In the genomic region with DNA sequence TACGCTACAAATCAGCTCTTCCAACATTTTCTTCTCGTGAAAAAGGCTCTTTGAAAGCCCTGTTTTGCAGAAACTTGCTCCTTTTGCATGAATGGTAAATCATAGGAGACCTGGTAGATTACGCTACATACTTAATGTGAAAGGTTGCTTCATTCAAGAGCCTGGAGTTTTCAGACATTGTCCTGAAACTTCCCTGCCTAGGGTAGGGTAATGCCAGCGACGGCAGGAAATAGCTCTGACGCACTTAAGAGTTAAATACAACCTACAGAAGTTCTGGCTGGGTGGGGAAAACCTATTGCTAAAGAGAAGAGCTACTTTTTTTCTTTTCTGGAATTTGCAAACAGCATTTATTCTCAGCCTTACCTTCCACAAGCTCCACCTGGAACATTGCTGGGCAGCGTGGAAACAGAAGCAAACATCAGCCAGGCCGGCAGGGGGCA, we compare ENCODE assay signal across 9 cellular contexts.
DNase-seq lines count a peak whose midpoint lies in the region; ATAC-seq and TF ChIP-seq lines count a peak whose summit lies in the region.
"Had no signal": no experiment of that assay in that cellular context is flagged by ENCODE, and none has a peak within 500 bp of the region (broad histone marks: within the 10 kb centered on the region; RNA-seq: fewer than 3 reads in every experiment).

No MANE protein-coding gene starts in this region.

- WGBS in mesodermal cell (ENCODE audit: insufficient coverage in 2 of 2), 2 experiments = 26 to 57% methylated on average over 3 to 6 of the region's 8 CpGs

- DNase-seq in DMS53 treated with DMSO at 0.1 percent for 48 hours (lab: John Stamatoyannopoulos, UW; ENCODE audit: unreplicated experiment) (peak; percentile 25), DMS53 (lab: John Stamatoyannopoulos, UW) (no peak), breast epithelium (ENCODE audit: low spot score in 2 of 2) (no peak), putamen (ENCODE audit: low spot score) (no peak), NCI-H2029 treated with DMSO at 0.1 percent for 48 hours (lab: John Stamatoyannopoulos, UW) (no peak)

- H3K4me3 ChIP-seq in KMS-11 (IDR thresholded peaks at IDR 0.05; ENCODE audit: insufficient read depth, low read depth, low read length) = no peak overlapping the region
- H3K4me3 ChIP-seq in breast epithelium = peak overlapping the region; percentile 69 to 81 (median 72)
- H3K4me3 ChIP-seq in mesodermal cell (ENCODE audit: extremely low read depth, insufficient read depth, low read length, poor library complexity, severe bottlenecking) = peak overlapping the region; percentile 61

- H3K4me1 ChIP-seq in KMS-11 (ENCODE audit: low read depth, poor library complexity, severe bottlenecking) (peaks cover 13% of the 10 kb centered on the region), breast epithelium (no peaks in the 10 kb centered on the region), mesodermal cell (ENCODE audit: control insufficient read depth, insufficient read depth, low read length, poor library complexity, severe bottlenecking) (no peaks in the 10 kb centered on the region)

- peak; percentile 76 for ATAC-seq in GM21619 (IDR thresholded peaks at IDR 0.05; ENCODE audit: unreplicated experiment)

- TF ChIP-seq CTCF in KMS-11 (conservative IDR thresholded peaks at IDR 0.05; ENCODE audit: low read depth, low read length) (peak; percentile 89; the same call in 1 of the 2 replicates), breast epithelium (IDR thresholded peaks at IDR 0.05) (peak in 1 of 3 donors; percentile 81)

- H3K27me3 ChIP-seq in KMS-11 (ENCODE audit: insufficient read depth, low read depth) (no peaks in the 10 kb centered on the region), breast epithelium (no peaks in the 10 kb centered on the region)

- H2AFZ ChIP-seq in KMS-11 (ENCODE audit: low read depth) = peak overlapping the region; percentile 98; the same call in 1 of the 2 replicates

- peak overlapping the region; percentile 86; the same call in 1 of the 2 replicates for H3K27ac ChIP-seq in KMS-11
- peak overlapping the region in 1 of 2 donors; percentile 75 for H3K27ac ChIP-seq in breast epithelium
- H3K27ac ChIP-seq in mesodermal cell (ENCODE audit: low read depth, low read length, severe bottlenecking) = peak overlapping the region; percentile 41
- H3K27ac ChIP-seq: 22Rv1 had no signal

- intact Hi-C loops in breast epithelium (cut with DNase I; ENCODE audit: low total_unique reads) = loop anchor here (10.0 kb wide), 1 partner anchor 775 kb away; no protein-coding TSS in a partner anchor

- H3K36me3 ChIP-seq in KMS-11 (ENCODE audit: insufficient read depth) (no peaks in the 10 kb centered on the region), breast epithelium (no peaks in the 10 kb centered on the region), mesodermal cell (ENCODE audit: control insufficient read depth, insufficient read depth, low read length) (no peaks in the 10 kb centered on the region)

- TF ChIP-seq POLR2A in breast epithelium (IDR thresholded peaks at IDR 0.05) = no peak

- peak overlapping the region; percentile 30 for H3K4me2 ChIP-seq in KMS-11

- no peaks in the 10 kb centered on the region for H3K79me2 ChIP-seq in KMS-11 (ENCODE audit: insufficient read depth, low read depth)

- H3K9ac ChIP-seq in KMS-11 = peak overlapping the region; percentile 96; the same call in 1 of the 2 replicates

- H3K9me3 ChIP-seq in breast epithelium (no peaks in the 10 kb centered on the region), mesodermal cell (ENCODE audit: control insufficient read depth, low read length) (no peaks in the 10 kb centered on the region)

- no peaks in the 10 kb centered on the region for H4K20me1 ChIP-seq in KMS-11 (ENCODE audit: insufficient read depth)
